ENCODE assay signal across 4 cellular contexts in the genomic region with DNA sequence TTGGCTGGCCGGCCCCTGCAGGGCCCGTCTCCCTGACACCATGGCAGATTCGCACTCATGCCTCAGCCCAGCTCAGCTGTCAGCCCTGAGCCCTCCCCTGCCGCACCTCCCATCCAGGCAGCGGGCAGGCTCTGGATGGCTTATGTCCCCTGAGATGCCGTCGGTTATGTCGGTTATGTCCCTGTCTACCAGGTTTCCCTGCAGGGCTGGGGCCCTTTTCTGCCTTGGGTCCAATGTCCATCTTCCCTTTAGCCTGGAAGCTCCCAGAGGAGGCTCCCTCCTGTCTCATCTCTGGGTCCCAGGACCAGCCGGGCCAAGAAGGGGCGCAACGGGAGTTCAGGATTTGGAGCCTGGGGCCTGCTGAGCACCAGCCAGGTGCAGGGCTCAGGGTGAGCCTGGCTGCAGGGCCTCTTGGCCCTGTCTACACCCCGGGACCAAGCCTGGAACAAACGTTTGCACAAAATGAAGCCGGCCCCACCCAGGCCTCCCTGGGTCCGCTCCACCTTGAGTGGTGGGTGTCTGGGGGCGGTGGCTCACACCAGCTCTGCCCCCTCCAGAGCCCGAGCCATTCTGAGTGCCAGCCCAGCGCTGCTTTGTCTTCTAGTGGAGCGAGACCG. TPM values are rescaled to one million over a fixed set of nuclear protein-coding genes. Genes with fewer than 3 reads are reported as not detected.
"Had no signal": no experiment of that assay in that cellular context is flagged by ENCODE, and none has a peak within 500 bp of the region (broad histone marks: within the 10 kb centered on the region; RNA-seq: fewer than 3 reads in every experiment).

No MANE protein-coding gene starts in this region.

RNA-seq across cellular contexts. Expression of gene BMP8A, which starts 19.2 kb away (rescaled TPM):
- total RNA-seq: HT1080, IMR-90, M059J, RPMI7951 had no signal
- polyA plus RNA-seq: IMR-90 had no signal
